ENCODE assay signal across 10 cellular contexts in genomic region chr14:64812412-64812811, GRCh38.
DNase-seq lines count a peak whose midpoint lies in the region; ATAC-seq and TF ChIP-seq lines count a peak whose summit lies in the region.
"Had no signal": no experiment of that assay in that cellular context is flagged by ENCODE, and none has a peak within 500 bp of the region (broad histone marks: within the 10 kb centered on the region; RNA-seq: fewer than 3 reads in every experiment).

No MANE protein-coding gene starts in this region.

- H3K4me1 ChIP-seq in esophagus muscularis mucosa = peaks cover 2 to 4% (median 4%) of the 10 kb centered on the region in 4 donors
- H3K4me1 ChIP-seq: SJCRH30 had no signal

- peak; percentile 49 to 76 for ATAC-seq in naive thymus-derived CD8-positive, alpha-beta T cell
- no peak for ATAC-seq in HG02678 (IDR thresholded peaks at IDR 0.05; ENCODE audit: unreplicated experiment)

- no peak for TF ChIP-seq EP300 in esophagus muscularis mucosa (IDR thresholded peaks at IDR 0.05)

- H3K27ac Mint-ChIP-seq in naive thymus-derived CD8-positive, alpha-beta T cell = peak overlapping the region in 1 of 10 donors; percentile 32

- H3K36me3 Mint-ChIP-seq in naive thymus-derived CD8-positive, alpha-beta T cell = no peaks in the 10 kb centered on the region

- no peak for TF ChIP-seq POLR2A in esophagus muscularis mucosa (IDR thresholded peaks at IDR 0.05; ENCODE audit: low read depth)

- TF ChIP-seq CTCF in GM06990 (IDR thresholded peaks at IDR 0.05; ENCODE audit: insufficient read depth, low read length, poor library complexity, severe bottlenecking) = no peak
- TF ChIP-seq CTCF in esophagus muscularis mucosa (IDR thresholded peaks at IDR 0.05) = no peak

- H3K9me3 Mint-ChIP-seq in naive thymus-derived CD8-positive, alpha-beta T cell = no peaks in the 10 kb centered on the region

- H3K27ac ChIP-seq in esophagus muscularis mucosa (replicated peaks in 1 of 4) = no peak overlapping the region
- H3K27ac ChIP-seq: neutrophil, SJCRH30 had no signal

- no peak overlapping the region for H3K4me3 ChIP-seq in GM06990 (replicated peaks; ENCODE audit: low read depth, low read length)
- no peak overlapping the region for H3K4me3 ChIP-seq in esophagus muscularis mucosa
- H3K4me3 ChIP-seq: SJCRH30 had no signal

- H3K36me3 ChIP-seq in GM06990 (ENCODE audit: control insufficient read depth, insufficient read depth, low read length) (no peaks in the 10 kb centered on the region), esophagus muscularis mucosa (peaks cover 0 to 5% (median 0%) of the 10 kb centered on the region in 4 donors)
- H3K36me3 ChIP-seq: neutrophil, SJCRH30 had no signal

- peak; percentile 30 for DNase-seq in GM06990 (ENCODE audit: extremely low read depth, insufficient read length)
- peak; percentile 74 for DNase-seq in NCI-H2029 (lab: John Stamatoyannopoulos, UW)
- peak; percentile 21 for DNase-seq in activated naive CD4-positive, alpha-beta T cell treated with Interleukin-2 at 50 U/mL for 16 hours
- peak in 7 of 10 donors; percentile 9 to 64 (median 26) for DNase-seq in naive thymus-derived CD8-positive, alpha-beta T cell
- DNase-seq in NCI-H446 (lab: John Stamatoyannopoulos, UW) = no peak
- DNase-seq in cerebellar nuclear complex (lab: John Stamatoyannopoulos, UW) = no peak
- no peak for DNase-seq in esophagus muscularis mucosa (ENCODE audit: extremely low spot score)

- H3K27me3 ChIP-seq in GM06990 (replicated peaks; ENCODE audit: control insufficient read depth, insufficient read depth, low read length) = no peaks in the 10 kb centered on the region; the same call in 1 of the 2 replicates
- no peaks in the 10 kb centered on the region for H3K27me3 ChIP-seq in esophagus muscularis mucosa

- intact Hi-C loops in esophagus muscularis mucosa (cut with DNase I) = no loop called here

- no peaks in the 10 kb centered on the region for H3K4me1 Mint-ChIP-seq in naive thymus-derived CD8-positive, alpha-beta T cell

- POLR2A ChIA-PET in naive thymus-derived CD8-positive, alpha-beta T cell (lab: Charles Lee) = no interaction called here

- H3K27me3 Mint-ChIP-seq in naive thymus-derived CD8-positive, alpha-beta T cell = peaks cover 6 to 31% (median 14%) of the 10 kb centered on the region in 5 donors

- 56% methylated on average over 8 of the region's 8 CpGs for WGBS in esophagus muscularis mucosa

- H3K9me3 ChIP-seq in esophagus muscularis mucosa = no peaks in the 10 kb centered on the region
- H3K9me3 ChIP-seq: neutrophil, SJCRH30 had no signal

- H3K4me3 Mint-ChIP-seq in naive thymus-derived CD8-positive, alpha-beta T cell = no peak overlapping the region

Comparison
In these comparisons a context has a peak if more than half of its experiments do, and no peak if none do; other contexts are left out.
1. DNase-seq: peak in GM06990 (single experiment), NCI-H2029 (single experiment), activated naive CD4-positive, alpha-beta T cell treated with Interleukin-2 at 50 U/mL for 16 hours (single experiment) and naive thymus-derived CD8-positive, alpha-beta T cell (7 of 10); none in NCI-H446 (0 of 2), cerebellar nuclear complex (0 of 2) and esophagus muscularis mucosa (single experiment).